Comparison of ENCODE assay signal across 8 cellular contexts in genomic region chr1:202237052-202237451, GRCh38.
A peak's percentile ranks its signal among the peaks of the same experiment; 100 is the strongest.
DNase-seq lines count a peak whose midpoint lies in the region; ATAC-seq and TF ChIP-seq lines count a peak whose summit lies in the region.

No MANE protein-coding gene starts in this region.

- DNase-seq in NCI-H1694 (lab: John Stamatoyannopoulos, UW) (peak; percentile 17), iPS DF 4.7 (ENCODE audit: extremely low read depth, low spot score) (peak; percentile 72)
- DNase-seq in activated CD8-positive, alpha-beta memory T cell treated with anti-CD3 and anti-CD28 coated beads, Interleukin-2, amount 50 U/mL, for 48 hours: peak; percentile 69
- peak; percentile 53 for DNase-seq in stimulated activated CD8-positive, alpha-beta memory T cell treated with anti-CD3 and anti-CD28 coated beads, Interleukin-4, amount 100 ng/mL, for 48 hours

- TF ChIP-seq CTCF in C4-2B (conservative IDR thresholded peaks at IDR 0.05): peak; percentile 47; the same call in 1 of the 2 replicates

- peak; percentile 64 for ATAC-seq in GM19035 (IDR thresholded peaks at IDR 0.05; ENCODE audit: unreplicated experiment)
- ATAC-seq in GM21717 (IDR thresholded peaks at IDR 0.05; ENCODE audit: unreplicated experiment): no peak
- no peak for ATAC-seq in HG03135 (IDR thresholded peaks at IDR 0.05; ENCODE audit: unreplicated experiment)

- no peak overlapping the region for H3K27ac ChIP-seq in C4-2B

Comparison
In these comparisons a context has a peak if more than half of its experiments do, and no peak if none do; other contexts are left out.
1. DNase-seq: peak in every context shown above with its lines; median percentile 72 in iPS DF 4.7; 69 in activated CD8-positive, alpha-beta memory T cell treated with anti-CD3 and anti-CD28 coated beads, Interleukin-2, amount 50 U/mL, for 48 hours; 53 in stimulated activated CD8-positive, alpha-beta memory T cell treated with anti-CD3 and anti-CD28 coated beads, Interleukin-4, amount 100 ng/mL, for 48 hours; 17 in NCI-H1694.